Comparison of ENCODE assay signal across 10 cellular contexts in genomic region chrX:65932173-65933084, GRCh38.
DNase-seq lines count a peak whose midpoint lies in the region; TF ChIP-seq lines count a peak whose summit lies in the region.
"Had no signal": no experiment of that assay in that cellular context is flagged by ENCODE, and none has a peak within 500 bp of the region (broad histone marks: within the 10 kb centered on the region; RNA-seq: fewer than 3 reads in every experiment).

No MANE protein-coding gene starts in this region.

- no peak overlapping the region for H3K27ac Mint-ChIP-seq in nephron progenitor cell

- peaks cover 2% of the 10 kb centered on the region for H3K27me3 Mint-ChIP-seq in nephron progenitor cell (ENCODE audit: low read depth, poor library complexity)

- H3K4me1 Mint-ChIP-seq in nephron progenitor cell = no peaks in the 10 kb centered on the region

- no peak for TF ChIP-seq CTCF in nephron progenitor cell (IDR thresholded peaks at IDR 0.05)

- DNase-seq in ELR (ENCODE audit: low read depth) (peak; percentile 4), nephron progenitor cell (peak; percentile 2), NOMO-1 treated with dmso at 0.1 percent for 144 hours (lab: John Stamatoyannopoulos, UW; ENCODE audit: unreplicated experiment) (no peak), NCI-H345 (lab: John Stamatoyannopoulos, UW) (no peak)
- peak; percentile 41 to 52 for DNase-seq in activated T-cell treated with anti-CD3 and anti-CD28 coated beads, Interleukin-2, amount 50 U/mL, for 48 hours
- DNase-seq in stimulated activated CD8-positive, alpha-beta memory T cell treated with anti-CD3 and anti-CD28 coated beads, Interleukin-4, amount 100 ng/mL, for 48 hours = no peak
- DNase-seq: anterior cingulate cortex, NCI-H1694, sigmoid colon had no signal

- H3K9me3 Mint-ChIP-seq in nephron progenitor cell = peaks cover 52% of the 10 kb centered on the region

- H3K36me3 Mint-ChIP-seq in nephron progenitor cell (ENCODE audit: low read depth) = no peaks in the 10 kb centered on the region

- TF ChIP-seq RAD21 in Ishikawa (IDR thresholded peaks at IDR 0.05; ENCODE audit: low read depth) = no peak

- no peak overlapping the region for H3K4me3 Mint-ChIP-seq in nephron progenitor cell

- peak; percentile 35; the same call in 1 of the 2 replicates for TF ChIP-seq EP300 in Ishikawa (IDR thresholded peaks at IDR 0.05; ENCODE audit: borderline replicate concordance)

TF ChIP-seq in Ishikawa, 13 proteins besides CTCF, POLR2A, EP300 and RAD21:
- TF ChIP-seq YY1 (IDR thresholded peaks at IDR 0.05; ENCODE audit: low read depth) = no peak
- TF ChIP-seq EGR1 (IDR thresholded peaks at IDR 0.05) = no peak
TF ChIP-seq in Ishikawa: peak in this region for 0.

Comparison
In these comparisons a context has a peak if more than half of its experiments do, and no peak if none do; other contexts are left out.
1. DNase-seq: peak in ELR (single experiment), activated T-cell treated with anti-CD3 and anti-CD28 coated beads, Interleukin-2, amount 50 U/mL, for 48 hours (2 of 2) and nephron progenitor cell (single experiment); none in NOMO-1 treated with dmso at 0.1 percent for 144 hours (single experiment), NCI-H345 (single experiment) and stimulated activated CD8-positive, alpha-beta memory T cell treated with anti-CD3 and anti-CD28 coated beads, Interleukin-4, amount 100 ng/mL, for 48 hours (single experiment).